ENCODE assay signal across 11 cellular contexts in the genomic region with DNA sequence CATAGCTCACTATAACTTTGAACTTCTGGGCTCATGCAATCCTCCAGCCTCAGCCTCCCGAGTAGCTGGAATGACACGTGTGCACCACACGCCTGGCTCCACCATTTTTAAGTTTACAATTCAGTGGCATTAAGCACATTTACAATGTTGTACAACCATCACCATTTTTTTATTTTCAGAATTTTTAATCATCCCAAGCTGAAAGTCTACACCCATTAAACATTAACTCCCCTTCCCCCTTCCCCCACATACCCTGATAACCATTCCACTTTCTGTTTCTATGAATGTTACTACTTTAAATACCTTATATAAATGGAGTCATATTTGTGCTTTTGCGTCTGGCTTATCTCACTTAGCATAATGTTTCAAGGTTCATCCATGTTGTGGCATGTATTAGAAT.
"Had no signal": no experiment of that assay in that cellular context is flagged by ENCODE, and none has a peak within 500 bp of the region (broad histone marks: within the 10 kb centered on the region; RNA-seq: fewer than 3 reads in every experiment).

No MANE protein-coding gene starts in this region.

- H3K4me2 ChIP-seq: KMS-11 had no signal

- H3K9me3 ChIP-seq: HAP-1 had no signal

- FAIRE-seq: H54 had no signal

- DNase-seq: GM23248, GOT3, HFFc6, IMR-90, Karpas-422, KBM-7 had no signal

- ATAC-seq: HCT116 had no signal

- H2AFZ ChIP-seq: GM23248 had no signal

- H3K4me3 ChIP-seq: GM23248, HAP-1 had no signal

- H3K9ac ChIP-seq: GM23248, KMS-11 had no signal

- H3K27ac ChIP-seq: GM23248, HL-60, KMS-11 had no signal
